In the genomic region with DNA sequence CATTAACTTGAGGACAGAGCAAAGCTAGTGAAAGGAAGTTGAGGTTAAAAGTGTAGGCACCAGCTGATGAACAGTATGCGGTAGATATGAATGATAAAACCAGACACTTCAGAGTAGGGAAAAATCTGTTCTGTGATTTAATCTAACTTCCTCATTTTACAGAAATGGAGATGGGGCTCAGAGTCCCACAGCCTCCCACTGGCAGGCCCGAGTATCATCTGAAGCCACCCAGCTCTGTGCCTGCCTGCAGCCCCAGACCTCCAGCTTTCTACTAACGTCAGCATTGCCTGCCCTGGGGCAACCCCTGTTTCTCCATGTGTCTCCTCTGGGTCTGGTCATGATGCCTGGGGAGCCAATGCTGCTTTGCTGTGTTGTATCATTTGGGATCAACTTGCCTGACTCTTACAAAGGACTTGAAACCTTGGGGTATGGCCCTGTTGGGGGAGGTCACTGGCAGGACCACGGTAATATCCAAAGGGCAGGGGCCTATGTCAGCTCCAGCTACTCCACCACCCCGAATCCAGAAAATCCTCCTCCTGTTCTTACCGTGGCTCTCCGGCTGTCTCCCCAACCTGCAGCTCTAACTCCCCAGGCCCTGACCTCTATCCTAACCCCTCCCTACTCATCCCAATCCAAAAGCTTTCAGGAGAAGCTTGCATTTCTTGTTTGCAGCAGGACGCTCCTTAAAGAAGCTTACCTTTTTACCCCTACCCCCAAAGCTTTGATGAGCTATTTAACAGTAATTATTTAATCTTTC, we compare ENCODE assay signal across 9 cellular contexts. TPM values are rescaled to one million over a fixed set of nuclear protein-coding genes. Genes with fewer than 3 reads are reported as not detected.
DNase-seq lines count a peak whose midpoint lies in the region; ATAC-seq and TF ChIP-seq lines count a peak whose summit lies in the region.
"Had no signal": no experiment of that assay in that cellular context is flagged by ENCODE, and none has a peak within 500 bp of the region (broad histone marks: within the 10 kb centered on the region; RNA-seq: fewer than 3 reads in every experiment).

No MANE protein-coding gene starts in this region.

- TF ChIP-seq CTCF in OCI-LY3 (IDR thresholded peaks at IDR 0.05; ENCODE audit: low read depth, low read length) (no peak), osteocyte (IDR thresholded peaks at IDR 0.05) (no peak)

- H3K27me3 ChIP-seq in OCI-LY3 (ENCODE audit: low read depth, low read length) (no peaks in the 10 kb centered on the region), mesendoderm (ENCODE audit: insufficient read depth, low read length, poor library complexity) (no peaks in the 10 kb centered on the region), trophoblast cell (ENCODE audit: insufficient read depth, low read length) (no peaks in the 10 kb centered on the region)

- H3K36me3 ChIP-seq in OCI-LY3 (replicated peaks; ENCODE audit: low read depth, low read length) (no peaks in the 10 kb centered on the region), mesendoderm (ENCODE audit: control insufficient read depth, insufficient read depth, low read length) (no peaks in the 10 kb centered on the region), trophoblast cell (ENCODE audit: control insufficient read depth in 1 of 2, insufficient read depth in 2 of 2, low read length in 2 of 2) (no peaks in the 10 kb centered on the region)

- H2BK120ac ChIP-seq in mesendoderm (ENCODE audit: low read depth, low read length) (no peak overlapping the region), trophoblast cell (ENCODE audit: insufficient read depth, low read length, poor library complexity) (no peak overlapping the region)

- H3K27ac Mint-ChIP-seq in osteocyte (ENCODE audit: unreplicated experiment) = no peak overlapping the region

- no peak overlapping the region for H4K5ac ChIP-seq in mesendoderm (ENCODE audit: low read length)

- no peaks in the 10 kb centered on the region for H3K36me3 Mint-ChIP-seq in osteocyte (ENCODE audit: unreplicated experiment)

- no peak overlapping the region for H3K4ac ChIP-seq in mesendoderm (ENCODE audit: low read depth, low read length)
- H3K4ac ChIP-seq in trophoblast cell (ENCODE audit: low read depth, low read length) = no peak overlapping the region

- no peak overlapping the region for H4K8ac ChIP-seq in mesendoderm (ENCODE audit: low read depth, low read length)
- no peak overlapping the region for H4K8ac ChIP-seq in trophoblast cell (ENCODE audit: low read depth, low read length)

- no peak overlapping the region for H2AK5ac ChIP-seq in mesendoderm (ENCODE audit: low read length)
- no peak overlapping the region for H2AK5ac ChIP-seq in trophoblast cell (ENCODE audit: low read length)

- H2BK5ac ChIP-seq in mesendoderm (ENCODE audit: low read length) (no peak overlapping the region), trophoblast cell (ENCODE audit: low read depth, low read length, poor library complexity) (no peak overlapping the region)

- H3K14ac ChIP-seq in trophoblast cell (ENCODE audit: low read length) = no peak overlapping the region

- no peaks in the 10 kb centered on the region for H4K20me1 ChIP-seq in OCI-LY3 (ENCODE audit: insufficient read depth, low read length)

- H3K4me1 ChIP-seq in OCI-LY3 (ENCODE audit: low read length) = peaks cover 23% of the 10 kb centered on the region
- peaks cover 2% of the 10 kb centered on the region for H3K4me1 ChIP-seq in mesendoderm (ENCODE audit: control insufficient read depth, low read depth, low read length)
- H3K4me1 ChIP-seq in trophoblast cell (ENCODE audit: control insufficient read depth in 1 of 2, insufficient read depth in 2 of 2, low read length in 2 of 2) = peaks cover 3 to 9% of the 10 kb centered on the region in 2 experiments

- H2AFZ ChIP-seq in OCI-LY3 (ENCODE audit: low read depth, low read length) = no peak overlapping the region
- H2AFZ ChIP-seq in trophoblast cell (ENCODE audit: insufficient read depth, low read length, poor library complexity) = no peak overlapping the region

- H3K4me3 Mint-ChIP-seq in osteocyte (ENCODE audit: unreplicated experiment) = no peak overlapping the region

- H3K4me1 Mint-ChIP-seq in osteocyte (ENCODE audit: unreplicated experiment) = no peaks in the 10 kb centered on the region

- peak overlapping the region; percentile 81 for H3K27ac ChIP-seq in OCI-LY3 (ENCODE audit: low read length)
- no peak overlapping the region for H3K27ac ChIP-seq in mesendoderm (ENCODE audit: low read depth, low read length)
- H3K27ac ChIP-seq in trophoblast cell (ENCODE audit: low read depth, low read length) = no peak overlapping the region

- H3K18ac ChIP-seq in mesendoderm (ENCODE audit: low read length) (no peak overlapping the region), trophoblast cell (ENCODE audit: low read length) (no peak overlapping the region)

- peak overlapping the region; percentile 83 for H3K4me2 ChIP-seq in OCI-LY3 (ENCODE audit: low read length)
- H3K4me2 ChIP-seq in mesendoderm (ENCODE audit: low read length) = no peak overlapping the region
- no peak overlapping the region for H3K4me2 ChIP-seq in trophoblast cell (ENCODE audit: low read length)

- intact Hi-C loops in Right ventricle myocardium superior (cut with DNase I) = no loop called here

- DNase-seq in mesendoderm = peak; percentile 11
- no peak for DNase-seq in GDM1 (lab: John Stamatoyannopoulos, UW)
- no peak for DNase-seq in osteocyte (ENCODE audit: extremely low spot score, unreplicated experiment)
- DNase-seq in Right ventricle myocardium superior = no peak
- no peak for DNase-seq in trophoblast cell

- no peak overlapping the region for H3K56ac ChIP-seq in mesendoderm (ENCODE audit: low read length)

- no peaks in the 10 kb centered on the region for H3K9me3 ChIP-seq in OCI-LY3 (ENCODE audit: insufficient read depth, low read length)
- H3K9me3 ChIP-seq in trophoblast cell (ENCODE audit: insufficient read depth, low read depth, low read length) = no peaks in the 10 kb centered on the region

- peaks cover 15% of the 10 kb centered on the region for H3K9me3 Mint-ChIP-seq in osteocyte (ENCODE audit: unreplicated experiment)

- no peaks in the 10 kb centered on the region for H3K79me2 ChIP-seq in OCI-LY3 (ENCODE audit: low read length)
- no peaks in the 10 kb centered on the region for H3K79me2 ChIP-seq in mesendoderm (ENCODE audit: control insufficient read depth, insufficient read depth, low read length)
- no peaks in the 10 kb centered on the region for H3K79me2 ChIP-seq in trophoblast cell (ENCODE audit: control insufficient read depth, insufficient read depth, low read length, poor library complexity)

- no peaks in the 10 kb centered on the region for H3K79me1 ChIP-seq in mesendoderm (ENCODE audit: low read length)
- no peaks in the 10 kb centered on the region for H3K79me1 ChIP-seq in trophoblast cell (ENCODE audit: low read length)

- H3K23ac ChIP-seq in mesendoderm (ENCODE audit: low read length) = no peak overlapping the region
- no peak overlapping the region for H3K23ac ChIP-seq in trophoblast cell (ENCODE audit: low read length)

- H3K27me3 Mint-ChIP-seq in osteocyte (ENCODE audit: unreplicated experiment) = peaks cover 5% of the 10 kb centered on the region

- no CpG with 5 or more reads among the region's 8 CpGs for WGBS in mesendoderm (ENCODE audit: extremely low coverage, insufficient coverage, low lambda C conversion rate)
- no CpG with 5 or more reads among the region's 8 CpGs for WGBS in trophoblast cell (ENCODE audit: extremely low coverage, insufficient coverage, insufficient read length)

- no peak overlapping the region for H4K91ac ChIP-seq in trophoblast cell (ENCODE audit: low read depth, low read length)

- no peak overlapping the region for H4K12ac ChIP-seq in trophoblast cell (ENCODE audit: low read depth, low read length)

- H2BK15ac ChIP-seq in mesendoderm (replicated peaks; ENCODE audit: low read depth) = no peak overlapping the region

- peak; percentile 95 for ATAC-seq in GM18868 (IDR thresholded peaks at IDR 0.05; ENCODE audit: unreplicated experiment)
- ATAC-seq in HG02759 (IDR thresholded peaks at IDR 0.05; ENCODE audit: unreplicated experiment) = peak; percentile 92
- ATAC-seq in Right ventricle myocardium superior (ENCODE audit: poor library complexity) = no peak

- H3K4me3 ChIP-seq in OCI-LY3 (ENCODE audit: low read length) (peak overlapping the region; percentile 42), mesendoderm (ENCODE audit: low read length) (no peak overlapping the region), trophoblast cell (ENCODE audit: low read depth, low read length) (no peak overlapping the region)

- no peak overlapping the region for H2BK12ac ChIP-seq in trophoblast cell (ENCODE audit: low read length)

- peak overlapping the region; percentile 30; the same call in 1 of the 2 replicates for H3K9ac ChIP-seq in OCI-LY3 (ENCODE audit: low read length)
- H3K9ac ChIP-seq in mesendoderm (ENCODE audit: low read length) = no peak overlapping the region
- H3K9ac ChIP-seq in trophoblast cell (ENCODE audit: low read length) = no peak overlapping the region

RNA-seq across cellular contexts. Expression of gene NPY, which starts 56.2 kb away (rescaled TPM):
- polyA plus RNA-seq in mesendoderm (2013, experiment 1 of 2) = 14.1 TPM
- 14.2 TPM for polyA plus RNA-seq in mesendoderm (2013, experiment 2 of 2)
- total RNA-seq in osteocyte (not detected in 2 replicates), Right ventricle myocardium superior (not detected)
- polyA plus RNA-seq in trophoblast cell (2013) = 1.9 and 2.3 TPM in 2 replicates
- total RNA-seq: myocyte had no signal
